18 cellular contexts compared by ENCODE assay signal in genomic region chr16:67825119-67825518, GRCh38. TPM values are rescaled to one million over a fixed set of nuclear protein-coding genes. Genes with fewer than 3 reads are reported as not detected.
DNase-seq lines count a peak whose midpoint lies in the region; ATAC-seq and TF ChIP-seq lines count a peak whose summit lies in the region.
"Had no signal": no experiment of that assay in that cellular context is flagged by ENCODE, and none has a peak within 500 bp of the region (broad histone marks: within the 10 kb centered on the region; RNA-seq: fewer than 3 reads in every experiment).

No MANE protein-coding gene starts in this region.

- peak overlapping the region; percentile 64; the same call in 1 of the 2 replicates for H3K27ac Mint-ChIP-seq in WTC11
- peak overlapping the region; percentile 77 for H3K27ac Mint-ChIP-seq in nephron progenitor cell
- H3K27ac Mint-ChIP-seq in naive thymus-derived CD8-positive, alpha-beta T cell: peak overlapping the region in 2 of 10 donors; percentile 27 to 61

- POLR2A ChIA-PET in WTC11 (lab: Charles Lee): interaction anchor here (0.7 kb wide), 1 partner anchor 19 kb away, joined by 3 read pairs; the partner anchor contains the start of gene RANBP10
- POLR2A ChIA-PET in OCI-LY7 (lab: Charles Lee): no interaction called here
- POLR2A ChIA-PET in naive thymus-derived CD8-positive, alpha-beta T cell (lab: Charles Lee): no interaction called here

- intact Hi-C loops in OCI-LY7 (cut with micrococcal nuclease; ENCODE audit: unreplicated experiment): no loop called here

- no peaks in the 10 kb centered on the region for H3K27me3 ChIP-seq in BLaER1

- CTCF ChIA-PET in WTC11 (lab: Charles Lee): interaction anchor here (0.8 to 5.1 kb wide), 3 partner anchors 8 to 153 kb away, joined by 3 to 43 read pairs (median 4); no protein-coding TSS in a partner anchor
- CTCF ChIA-PET in OCI-LY7 (lab: Charles Lee; ENCODE audit: unreplicated experiment): no interaction called here

- H3K36me3 Mint-ChIP-seq in WTC11 (peaks cover 10% of the 10 kb centered on the region), nephron progenitor cell (ENCODE audit: low read depth) (peaks cover 17% of the 10 kb centered on the region)
- peaks cover 0 to 18% (median 3%) of the 10 kb centered on the region in 3 donors for H3K36me3 Mint-ChIP-seq in naive thymus-derived CD8-positive, alpha-beta T cell

- no peak overlapping the region for H2AFZ ChIP-seq in OCI-LY7 (ENCODE audit: low read length)

- no peaks in the 10 kb centered on the region for H3K79me2 ChIP-seq in OCI-LY7 (ENCODE audit: insufficient read depth, low read depth, low read length)

- ATAC-seq in WTC11: peak; percentile 64
- no peak for ATAC-seq in naive thymus-derived CD8-positive, alpha-beta T cell
- ATAC-seq: Panc1, SK-N-SH treated with all-trans-retinoic acid at 6 μM for 48 hours had no signal

- no peaks in the 10 kb centered on the region for H3K9me3 Mint-ChIP-seq in WTC11
- H3K9me3 Mint-ChIP-seq in nephron progenitor cell: no peaks in the 10 kb centered on the region
- H3K9me3 Mint-ChIP-seq in naive thymus-derived CD8-positive, alpha-beta T cell: no peaks in the 10 kb centered on the region

- H3K9ac ChIP-seq in BLaER1: no peak overlapping the region

- H3K27me3 Mint-ChIP-seq in WTC11 (ENCODE audit: low read depth) (no peaks in the 10 kb centered on the region), nephron progenitor cell (ENCODE audit: low read depth, poor library complexity) (peaks cover 3% of the 10 kb centered on the region)
- H3K27me3 Mint-ChIP-seq in naive thymus-derived CD8-positive, alpha-beta T cell: no peaks in the 10 kb centered on the region

- H3K36me3 ChIP-seq in BLaER1 (peaks cover 44% of the 10 kb centered on the region), OCI-LY7 (ENCODE audit: insufficient read depth, low read length) (no peaks in the 10 kb centered on the region; the same call in 1 of the 2 replicates)

- no peak for DNase-seq in WTC11 (ENCODE audit: low spot score)
- DNase-seq in nephron progenitor cell: no peak
- no peak for DNase-seq in effector CD8-positive, alpha-beta T cell (lab: John Stamatoyannopoulos, UW)
- no peak for DNase-seq in OCI-LY7 (ENCODE audit: low spot score)
- DNase-seq in naive thymus-derived CD8-positive, alpha-beta T cell: no peak
- DNase-seq: AML-193; NCI-H1092; NCI-H1436; NCI-H1930; NCI-H345; NCI-H524; NCI-H774; NK-92 treated with Interleukin-12 subunit alpha and Interleukin-12 subunit beta, amount 100 ng/mL, for 24 hours had no signal

- H3K4me3 ChIP-seq in BLaER1 (no peak overlapping the region), OCI-LY7 (ENCODE audit: low read depth, low read length, poor library complexity, severe bottlenecking) (no peak overlapping the region)
- H3K4me3 ChIP-seq: K562 had no signal

- H3K4me1 Mint-ChIP-seq in WTC11: peaks cover 7% of the 10 kb centered on the region
- H3K4me1 Mint-ChIP-seq in nephron progenitor cell: no peaks in the 10 kb centered on the region
- peaks cover 0 to 2% (median 0%) of the 10 kb centered on the region in 4 donors for H3K4me1 Mint-ChIP-seq in naive thymus-derived CD8-positive, alpha-beta T cell

- H3K4me3 Mint-ChIP-seq in WTC11 (no peak overlapping the region), nephron progenitor cell (no peak overlapping the region)
- H3K4me3 Mint-ChIP-seq in naive thymus-derived CD8-positive, alpha-beta T cell: no peak overlapping the region

- TF ChIP-seq CTCF in WTC11 (IDR thresholded peaks at IDR 0.05) (no peak), nephron progenitor cell (IDR thresholded peaks at IDR 0.05) (no peak), OCI-LY7 (conservative IDR thresholded peaks at IDR 0.05; ENCODE audit: low read length) (no peak)

- H3K9me3 ChIP-seq in BLaER1 (no peaks in the 10 kb centered on the region), OCI-LY7 (ENCODE audit: low read length) (no peaks in the 10 kb centered on the region)

- H3K4me1 ChIP-seq in BLaER1 (peaks cover 16% of the 10 kb centered on the region), OCI-LY7 (ENCODE audit: insufficient read depth, low read length, poor library complexity, severe bottlenecking) (no peaks in the 10 kb centered on the region)

- no peak overlapping the region for H3K4me2 ChIP-seq in BLaER1
- H3K4me2 ChIP-seq in OCI-LY7 (ENCODE audit: low read length): no peak overlapping the region

- no TSS peak for BruUV-seq in OCI-LY7 (replicated peaks; lab: Mats Ljungman, UMichigan)

- H4K20me1 ChIP-seq in BLaER1: no peaks in the 10 kb centered on the region
- no peaks in the 10 kb centered on the region for H4K20me1 ChIP-seq in OCI-LY7 (ENCODE audit: insufficient read depth, low read length)

- H3K27ac ChIP-seq in BLaER1 (peak overlapping the region; percentile 15; the same call in 1 of the 2 replicates), OCI-LY7 (ENCODE audit: low read depth, low read length, poor library complexity, severe bottlenecking) (no peak overlapping the region)
- H3K27ac ChIP-seq: C4-2B had no signal

- H3K9me2 ChIP-seq in OCI-LY7 (ENCODE audit: insufficient read depth, low read length): no peaks in the 10 kb centered on the region

TF ChIP-seq in WTC11, 78 proteins besides CTCF, POLR2A, EP300 and RAD21:
- TF ChIP-seq CBFB (CRISPR knock-in tag; IDR thresholded peaks at IDR 0.05; ENCODE audit: low read depth) (no peak), NR2C2 (CRISPR knock-in tag; IDR thresholded peaks at IDR 0.05) (no peak), JAZF1 (CRISPR knock-in tag; IDR thresholded peaks at IDR 0.05) (no peak), CDX4 (CRISPR knock-in tag; IDR thresholded peaks at IDR 0.05; ENCODE audit: borderline replicate concordance) (no peak), E2F1 (CRISPR knock-in tag; IDR thresholded peaks at IDR 0.05) (no peak)
- TF ChIP-seq, protein P1, sequence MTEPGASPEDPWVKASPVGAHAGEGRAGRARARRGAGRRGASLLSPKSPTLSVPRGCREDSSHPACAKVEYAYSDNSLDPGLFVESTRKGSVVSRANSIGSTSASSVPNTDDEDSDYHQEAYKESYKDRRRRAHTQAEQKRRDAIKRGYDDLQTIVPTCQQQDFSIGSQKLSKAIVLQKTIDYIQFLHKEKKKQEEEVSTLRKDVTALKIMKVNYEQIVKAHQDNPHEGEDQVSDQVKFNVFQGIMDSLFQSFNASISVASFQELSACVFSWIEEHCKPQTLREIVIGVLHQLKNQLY (CRISPR knock-in tag; IDR thresholded peaks at IDR 0.05): no peak

RNA-seq across cellular contexts. Expression of gene THAP11, which starts 17.0 kb away (rescaled TPM):
- total RNA-seq in WTC11 (2021): 46.5 to 49.0 TPM (median 47.4 TPM) in 3 replicates
- 52.9 and 66.3 TPM in 2 replicates for total RNA-seq in OCI-LY7 (2014; rRNA removed; shearing (Covaris generic))
- total RNA-seq in OCI-LY7 (2022): 38.8 and 39.5 TPM in 2 replicates
- total RNA-seq in naive thymus-derived CD8-positive, alpha-beta T cell: 10 to 100 TPM; 63.8 to 63.9 TPM
- polyA plus RNA-seq in naive thymus-derived CD8-positive, alpha-beta T cell: 100 to 1,000 TPM; 132 to 158 (median 143) TPM

RNA-seq across cellular contexts. Expression of gene TSNAXIP1, which starts 18.4 kb away (rescaled TPM):
- total RNA-seq in WTC11 (2021): 0.41 to 1.7 TPM (median 0.48 TPM) in 3 replicates
- 0.28 and 0.76 TPM in 2 replicates for total RNA-seq in OCI-LY7 (2014; rRNA removed; shearing (Covaris generic))
- total RNA-seq in OCI-LY7 (2022): 0.68 and 0.91 TPM in 2 replicates
- 1 to 10 TPM; 1.0 to 1.2 TPM for total RNA-seq in naive thymus-derived CD8-positive, alpha-beta T cell
- under 1 TPM in 1 of 3 donors, not detected in 2; 0.14 TPM for polyA plus RNA-seq in naive thymus-derived CD8-positive, alpha-beta T cell

RNA-seq across cellular contexts. Expression of gene RANBP10, which starts 18.8 kb away (rescaled TPM):
- total RNA-seq in WTC11 (2021): 14.0 to 16.9 TPM (median 16.1 TPM) in 3 replicates
- total RNA-seq in OCI-LY7 (2014; rRNA removed; shearing (Covaris generic)): 6.7 and 12.3 TPM in 2 replicates
- total RNA-seq in OCI-LY7 (2022): 20.0 and 21.4 TPM in 2 replicates
- 10 to 100 TPM; 18.5 to 23.6 TPM for total RNA-seq in naive thymus-derived CD8-positive, alpha-beta T cell
- polyA plus RNA-seq in naive thymus-derived CD8-positive, alpha-beta T cell: 10 to 100 TPM in 1 of 3 donors, 1 to 10 TPM in 2; 5.8 to 13.8 (median 6.3) TPM

RNA-seq across cellular contexts. Expression of gene NUTF2, which starts 21.6 kb away (rescaled TPM):
- 183 to 205 TPM (median 200 TPM) in 3 replicates for total RNA-seq in WTC11 (2021)
- total RNA-seq in OCI-LY7 (2014; rRNA removed; shearing (Covaris generic)): 168 and 187 TPM in 2 replicates
- 143 and 144 TPM in 2 replicates for total RNA-seq in OCI-LY7 (2022)
- total RNA-seq in naive thymus-derived CD8-positive, alpha-beta T cell: 10 to 100 TPM; 37.0 to 40.6 TPM
- polyA plus RNA-seq in naive thymus-derived CD8-positive, alpha-beta T cell: 100 to 1,000 TPM; 109 to 124 (median 114) TPM

RNA-seq across cellular contexts. Expression of gene CENPT, which starts 22.4 kb away (rescaled TPM):
- total RNA-seq in WTC11 (2021) (52.1 to 58.3 TPM (median 57.3 TPM) in 3 replicates), OCI-LY7 (2022) (48.9 and 55.4 TPM in 2 replicates)
- total RNA-seq in OCI-LY7 (2014; rRNA removed; shearing (Covaris generic)): 74.7 and 85.3 TPM in 2 replicates
- 100 to 1,000 TPM; 108 to 117 TPM for total RNA-seq in naive thymus-derived CD8-positive, alpha-beta T cell
- 10 to 100 TPM; 11.8 to 17.8 (median 13.1) TPM for polyA plus RNA-seq in naive thymus-derived CD8-positive, alpha-beta T cell
